ENCODE assay signal across 17 cellular contexts in genomic region chrX:65900850-65901844, GRCh38.
A peak's percentile ranks its signal among the peaks of the same experiment; 100 is the strongest.
DNase-seq lines count a peak whose midpoint lies in the region; ATAC-seq and TF ChIP-seq lines count a peak whose summit lies in the region.
"Had no signal": no experiment of that assay in that cellular context is flagged by ENCODE, and none has a peak within 500 bp of the region (broad histone marks: within the 10 kb centered on the region; RNA-seq: fewer than 3 reads in every experiment).

No MANE protein-coding gene starts in this region.

- H3K9me3 Mint-ChIP-seq in activated CD4-positive, alpha-beta T cell treated with anti-CD3 and anti-CD28 coated beads for 36 hours (ENCODE audit: low read depth) = no peaks in the 10 kb centered on the region

- no peak for TF ChIP-seq CTCF in epithelial cell of esophagus (IDR thresholded peaks at IDR 0.05; ENCODE audit: insufficient read depth, low read depth, low read length, missing control alignments)
- no peak for TF ChIP-seq CTCF in mucosa of descending colon (IDR thresholded peaks at IDR 0.05)

- H3K9me3 ChIP-seq in mucosa of descending colon = no peaks in the 10 kb centered on the region
- H3K9me3 ChIP-seq: MG63 had no signal

- H3K4me3 Mint-ChIP-seq in activated CD4-positive, alpha-beta T cell treated with anti-CD3 and anti-CD28 coated beads for 36 hours = no peak overlapping the region

- CTCF ChIA-PET in activated CD4-positive, alpha-beta T cell treated with anti-CD3 and anti-CD28 coated beads for 36 hours (lab: Charles Lee) = no interaction called here

- no peak overlapping the region for H3K4me3 ChIP-seq in Jurkat, Clone E6-1 (ENCODE audit: low read length)
- H3K4me3 ChIP-seq in epithelial cell of esophagus (ENCODE audit: low read length) (no peak overlapping the region), mucosa of descending colon (no peak overlapping the region)
- H3K4me3 ChIP-seq: BLaER1 treated with 17β-estradiol and CSF1 and Interleukin-3, amounts not matched to agents 10 nM and 100 nM; MG63; PC-9 had no signal

- POLR2A ChIA-PET in activated CD4-positive, alpha-beta T cell treated with anti-CD3 and anti-CD28 coated beads for 36 hours (lab: Charles Lee) = no interaction called here

- peaks cover 17% of the 10 kb centered on the region for H3K4me1 Mint-ChIP-seq in activated CD4-positive, alpha-beta T cell treated with anti-CD3 and anti-CD28 coated beads for 36 hours

- DNase-seq in activated CD4-positive, alpha-beta T cell treated with anti-CD3 and anti-CD28 coated beads for 36 hours = no peak
- DNase-seq in activated CD4-positive, alpha-beta T cell treated with anti-CD3 and anti-CD28 coated beads, Interleukin-2, amount 50 U/mL, for 1 hour = no peak
- DNase-seq in Jurkat, Clone E6-1 (ENCODE audit: low read depth, low spot score) = peak; percentile 68
- DNase-seq in OCI-M1 (lab: John Stamatoyannopoulos, UW) (peak; percentile 61), epithelial cell of esophagus (ENCODE audit: low read depth) (peak; percentile 14), mucosa of descending colon (no peak), AG20443 (ENCODE audit: low spot score) (no peak)
- DNase-seq: 8988T, DMS153, HCEC 1CT, MG63, NCI-H1436, NCI-H2029 treated with DMSO at 0.1 percent for 48 hours, NCI-H510A treated with DMSO at 0.1 percent for 48 hours, PC-9 had no signal

- no peaks in the 10 kb centered on the region for H3K36me3 ChIP-seq in mucosa of descending colon (ENCODE audit: low read depth)
- H3K36me3 ChIP-seq: BLaER1 treated with 17β-estradiol and CSF1 and Interleukin-3, amounts not matched to agents 10 nM and 100 nM; MG63 had no signal

- no peak overlapping the region for H3K27ac Mint-ChIP-seq in activated CD4-positive, alpha-beta T cell treated with anti-CD3 and anti-CD28 coated beads for 36 hours

- no peaks in the 10 kb centered on the region for H3K4me1 ChIP-seq in mucosa of descending colon (ENCODE audit: low read depth)

- H3K27me3 Mint-ChIP-seq in activated CD4-positive, alpha-beta T cell treated with anti-CD3 and anti-CD28 coated beads for 36 hours = no peaks in the 10 kb centered on the region

- intact Hi-C loops in activated CD4-positive, alpha-beta T cell treated with anti-CD3 and anti-CD28 coated beads for 36 hours (cut with DNase I, micrococcal nuclease) = loop anchor here in 1 of 2 experiments (10.0 kb wide), 2 partner anchors 56 to 64 kb away; no protein-coding TSS in a partner anchor
- intact Hi-C loops in mucosa of descending colon (cut with DNase I, micrococcal nuclease) = no loop called here

- ATAC-seq in activated CD4-positive, alpha-beta T cell treated with anti-CD3 and anti-CD28 coated beads for 36 hours = peak; percentile 30
- no peak for ATAC-seq in mucosa of descending colon
- ATAC-seq in GM21619 (IDR thresholded peaks at IDR 0.05; ENCODE audit: unreplicated experiment) = no peak

- H3K36me3 Mint-ChIP-seq in activated CD4-positive, alpha-beta T cell treated with anti-CD3 and anti-CD28 coated beads for 36 hours (ENCODE audit: low read depth) = no peaks in the 10 kb centered on the region

Comparison
In these comparisons a context has a peak if more than half of its experiments do, and no peak if none do; other contexts are left out.
1. DNase-seq: peak in Jurkat, Clone E6-1 (single experiment), OCI-M1 (single experiment) and epithelial cell of esophagus (single experiment); none in activated CD4-positive, alpha-beta T cell treated with anti-CD3 and anti-CD28 coated beads for 36 hours (single experiment), activated CD4-positive, alpha-beta T cell treated with anti-CD3 and anti-CD28 coated beads, Interleukin-2, amount 50 U/mL, for 1 hour (single experiment), mucosa of descending colon (0 of 3) and AG20443 (single experiment).